In the genomic region with DNA sequence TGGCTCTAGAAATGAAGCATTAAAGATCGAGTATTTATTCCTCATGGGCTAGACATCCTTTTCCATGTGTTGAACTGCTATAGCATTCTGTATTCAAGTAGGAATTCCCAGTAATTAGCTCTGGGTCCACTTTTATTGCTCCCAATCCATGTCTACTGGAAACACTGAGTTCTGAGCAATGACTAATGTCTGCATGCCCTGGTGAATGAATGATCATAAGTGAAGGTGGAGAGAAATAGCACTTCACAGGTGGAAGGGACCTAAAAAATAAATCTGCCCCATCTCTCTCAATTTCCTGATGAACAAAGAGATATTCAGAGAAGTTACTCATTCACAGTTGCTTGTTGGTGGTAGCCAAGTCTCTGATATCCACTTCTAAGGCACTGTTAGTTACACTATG, we compare ENCODE assay signal across 1 cellular context.
TF ChIP-seq lines count a peak whose summit lies in the region.

No MANE protein-coding gene starts in this region.

TF ChIP-seq in H1, 55 proteins besides CTCF, POLR2A, EP300 and RAD21:
- TF ChIP-seq RBBP5 (IDR thresholded peaks at IDR 0.05; ENCODE audit: borderline replicate concordance, low read depth, low read length): no peak
- no peak for TF ChIP-seq CEBPB (IDR thresholded peaks at IDR 0.05; ENCODE audit: low read depth, low read length)
- TF ChIP-seq CHD1 (IDR thresholded peaks at IDR 0.05; ENCODE audit: low read depth, low read length): no peak
- TF ChIP-seq SP1 (IDR thresholded peaks at IDR 0.05; ENCODE audit: low read depth, low read length): no peak
- no peak for TF ChIP-seq SIN3A (conservative IDR thresholded peaks at IDR 0.05 in 1 of 2, IDR thresholded peaks at IDR 0.05 in 1 of 2; ENCODE audit: low read depth in 1 of 2, low read length in 2 of 2)
- no peak for TF ChIP-seq GTF2F1 (IDR thresholded peaks at IDR 0.05; ENCODE audit: borderline replicate concordance, low read depth, low read length)
- no peak for TF ChIP-seq TAF7 (optimal IDR thresholded peaks at IDR 0.05; ENCODE audit: borderline replicate concordance, low read depth, low read length)
